Comparison of ENCODE assay signal across 1 cellular context in the genomic region with DNA sequence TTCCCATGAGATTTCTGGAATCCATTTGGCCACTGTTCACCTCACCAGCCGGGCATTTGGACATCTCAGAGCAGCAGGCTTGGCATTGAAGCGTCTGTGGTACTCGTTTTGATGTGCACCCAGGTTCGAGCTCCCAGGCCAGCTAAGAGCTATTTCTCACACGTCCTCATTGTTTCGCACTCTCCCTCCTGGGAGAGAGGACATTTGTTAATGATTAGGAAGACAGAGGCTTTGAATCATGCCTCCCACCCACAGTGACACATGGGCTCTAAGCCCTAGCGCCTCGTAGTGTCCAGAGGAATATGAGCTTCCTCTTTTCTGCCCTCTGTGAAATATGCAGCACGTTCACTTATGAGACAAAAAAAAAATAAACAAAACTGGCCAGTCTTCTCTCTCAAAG.
TF ChIP-seq lines count a peak whose summit lies in the region.

No MANE protein-coding gene starts in this region.

TF ChIP-seq in WTC11, 78 proteins besides CTCF, POLR2A, EP300 and RAD21 (continued from another document):
- TF ChIP-seq, protein P1, sequence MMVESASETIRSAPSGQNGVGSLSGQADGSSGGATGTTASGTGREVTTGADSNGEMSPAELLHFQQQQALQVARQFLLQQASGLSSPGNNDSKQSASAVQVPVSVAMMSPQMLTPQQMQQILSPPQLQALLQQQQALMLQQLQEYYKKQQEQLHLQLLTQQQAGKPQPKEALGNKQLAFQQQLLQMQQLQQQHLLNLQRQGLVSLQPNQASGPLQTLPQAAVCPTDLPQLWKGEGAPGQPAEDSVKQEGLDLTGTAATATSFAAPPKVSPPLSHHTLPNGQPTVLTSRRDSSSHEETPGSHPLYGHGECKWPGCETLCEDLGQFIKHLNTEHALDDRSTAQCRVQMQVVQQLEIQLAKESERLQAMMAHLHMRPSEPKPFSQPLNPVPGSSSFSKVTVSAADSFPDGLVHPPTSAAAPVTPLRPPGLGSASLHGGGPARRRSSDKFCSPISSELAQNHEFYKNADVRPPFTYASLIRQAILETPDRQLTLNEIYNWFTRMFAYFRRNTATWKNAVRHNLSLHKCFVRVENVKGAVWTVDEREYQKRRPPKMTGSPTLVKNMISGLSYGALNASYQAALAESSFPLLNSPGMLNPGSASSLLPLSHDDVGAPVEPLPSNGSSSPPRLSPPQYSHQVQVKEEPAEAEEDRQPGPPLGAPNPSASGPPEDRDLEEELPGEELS (CRISPR knock-in tag; IDR thresholded peaks at IDR 0.05): no peak
- TF ChIP-seq ATF3 (CRISPR knock-in tag; conservative IDR thresholded peaks at IDR 0.05) (no peak), TEAD1 (CRISPR knock-in tag; IDR thresholded peaks at IDR 0.05) (no peak), EMX1 (CRISPR knock-in tag; IDR thresholded peaks at IDR 0.05) (no peak), ZNF121 (CRISPR knock-in tag; IDR thresholded peaks at IDR 0.05) (no peak)
- TF ChIP-seq, protein P2, sequence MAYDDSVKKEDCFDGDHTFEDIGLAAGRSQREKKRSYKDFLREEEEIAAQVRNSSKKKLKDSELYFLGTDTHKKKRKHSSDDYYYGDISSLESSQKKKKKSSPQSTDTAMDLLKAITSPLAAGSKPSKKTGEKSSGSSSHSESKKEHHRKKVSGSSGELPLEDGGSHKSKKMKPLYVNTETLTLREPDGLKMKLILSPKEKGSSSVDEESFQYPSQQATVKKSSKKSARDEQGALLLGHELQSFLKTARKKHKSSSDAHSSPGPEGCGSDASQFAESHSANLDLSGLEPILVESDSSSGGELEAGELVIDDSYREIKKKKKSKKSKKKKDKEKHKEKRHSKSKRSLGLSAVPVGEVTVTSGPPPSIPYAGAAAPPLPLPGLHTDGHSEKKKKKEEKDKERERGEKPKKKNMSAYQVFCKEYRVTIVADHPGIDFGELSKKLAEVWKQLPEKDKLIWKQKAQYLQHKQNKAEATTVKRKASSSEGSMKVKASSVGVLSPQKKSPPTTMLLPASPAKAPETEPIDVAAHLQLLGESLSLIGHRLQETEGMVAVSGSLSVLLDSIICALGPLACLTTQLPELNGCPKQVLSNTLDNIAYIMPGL (CRISPR knock-in tag; IDR thresholded peaks at IDR 0.05): no peak
